1 cellular context compared by ENCODE assay signal in the genomic region with DNA sequence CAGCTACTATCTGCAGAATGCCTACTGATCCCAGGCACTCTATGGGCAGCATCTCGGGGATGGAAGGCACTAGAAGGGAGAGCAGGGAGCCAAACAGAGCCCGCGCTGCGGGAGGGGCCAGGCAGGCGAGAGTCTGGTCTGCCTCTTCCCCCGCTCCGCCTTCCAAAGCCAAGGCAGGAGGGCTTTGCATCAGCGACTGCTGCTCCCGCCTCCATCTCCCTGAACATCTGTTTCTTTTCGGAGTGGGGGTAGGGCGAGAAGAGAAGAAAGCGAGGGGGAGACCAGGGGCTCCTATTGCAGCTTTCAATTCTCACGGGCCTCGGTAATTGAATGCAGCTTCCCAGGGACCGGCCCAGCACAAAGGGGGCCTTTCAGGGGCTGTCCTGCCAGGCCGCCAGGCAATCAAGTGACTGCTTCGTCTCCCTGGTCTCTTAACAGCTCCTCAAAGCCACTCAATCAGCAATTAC.
TF ChIP-seq lines count a peak whose summit lies in the region.

No MANE protein-coding gene starts in this region.

TF ChIP-seq in WTC11, 78 proteins besides CTCF, POLR2A, EP300 and RAD21 (continued from another document):
- TF ChIP-seq, protein P1, sequence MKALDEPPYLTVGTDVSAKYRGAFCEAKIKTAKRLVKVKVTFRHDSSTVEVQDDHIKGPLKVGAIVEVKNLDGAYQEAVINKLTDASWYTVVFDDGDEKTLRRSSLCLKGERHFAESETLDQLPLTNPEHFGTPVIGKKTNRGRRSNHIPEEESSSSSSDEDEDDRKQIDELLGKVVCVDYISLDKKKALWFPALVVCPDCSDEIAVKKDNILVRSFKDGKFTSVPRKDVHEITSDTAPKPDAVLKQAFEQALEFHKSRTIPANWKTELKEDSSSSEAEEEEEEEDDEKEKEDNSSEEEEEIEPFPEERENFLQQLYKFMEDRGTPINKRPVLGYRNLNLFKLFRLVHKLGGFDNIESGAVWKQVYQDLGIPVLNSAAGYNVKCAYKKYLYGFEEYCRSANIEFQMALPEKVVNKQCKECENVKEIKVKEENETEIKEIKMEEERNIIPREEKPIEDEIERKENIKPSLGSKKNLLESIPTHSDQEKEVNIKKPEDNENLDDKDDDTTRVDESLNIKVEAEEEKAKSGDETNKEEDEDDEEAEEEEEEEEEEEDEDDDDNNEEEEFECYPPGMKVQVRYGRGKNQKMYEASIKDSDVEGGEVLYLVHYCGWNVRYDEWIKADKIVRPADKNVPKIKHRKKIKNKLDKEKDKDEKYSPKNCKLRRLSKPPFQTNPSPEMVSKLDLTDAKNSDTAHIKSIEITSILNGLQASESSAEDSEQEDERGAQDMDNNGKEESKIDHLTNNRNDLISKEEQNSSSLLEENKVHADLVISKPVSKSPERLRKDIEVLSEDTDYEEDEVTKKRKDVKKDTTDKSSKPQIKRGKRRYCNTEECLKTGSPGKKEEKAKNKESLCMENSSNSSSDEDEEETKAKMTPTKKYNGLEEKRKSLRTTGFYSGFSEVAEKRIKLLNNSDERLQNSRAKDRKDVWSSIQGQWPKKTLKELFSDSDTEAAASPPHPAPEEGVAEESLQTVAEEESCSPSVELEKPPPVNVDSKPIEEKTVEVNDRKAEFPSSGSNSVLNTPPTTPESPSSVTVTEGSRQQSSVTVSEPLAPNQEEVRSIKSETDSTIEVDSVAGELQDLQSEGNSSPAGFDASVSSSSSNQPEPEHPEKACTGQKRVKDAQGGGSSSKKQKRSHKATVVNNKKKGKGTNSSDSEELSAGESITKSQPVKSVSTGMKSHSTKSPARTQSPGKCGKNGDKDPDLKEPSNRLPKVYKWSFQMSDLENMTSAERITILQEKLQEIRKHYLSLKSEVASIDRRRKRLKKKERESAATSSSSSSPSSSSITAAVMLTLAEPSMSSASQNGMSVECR (CRISPR knock-in tag; IDR thresholded peaks at IDR 0.05; ENCODE audit: borderline replicate concordance), result no peak
- TF ChIP-seq, protein P2, sequence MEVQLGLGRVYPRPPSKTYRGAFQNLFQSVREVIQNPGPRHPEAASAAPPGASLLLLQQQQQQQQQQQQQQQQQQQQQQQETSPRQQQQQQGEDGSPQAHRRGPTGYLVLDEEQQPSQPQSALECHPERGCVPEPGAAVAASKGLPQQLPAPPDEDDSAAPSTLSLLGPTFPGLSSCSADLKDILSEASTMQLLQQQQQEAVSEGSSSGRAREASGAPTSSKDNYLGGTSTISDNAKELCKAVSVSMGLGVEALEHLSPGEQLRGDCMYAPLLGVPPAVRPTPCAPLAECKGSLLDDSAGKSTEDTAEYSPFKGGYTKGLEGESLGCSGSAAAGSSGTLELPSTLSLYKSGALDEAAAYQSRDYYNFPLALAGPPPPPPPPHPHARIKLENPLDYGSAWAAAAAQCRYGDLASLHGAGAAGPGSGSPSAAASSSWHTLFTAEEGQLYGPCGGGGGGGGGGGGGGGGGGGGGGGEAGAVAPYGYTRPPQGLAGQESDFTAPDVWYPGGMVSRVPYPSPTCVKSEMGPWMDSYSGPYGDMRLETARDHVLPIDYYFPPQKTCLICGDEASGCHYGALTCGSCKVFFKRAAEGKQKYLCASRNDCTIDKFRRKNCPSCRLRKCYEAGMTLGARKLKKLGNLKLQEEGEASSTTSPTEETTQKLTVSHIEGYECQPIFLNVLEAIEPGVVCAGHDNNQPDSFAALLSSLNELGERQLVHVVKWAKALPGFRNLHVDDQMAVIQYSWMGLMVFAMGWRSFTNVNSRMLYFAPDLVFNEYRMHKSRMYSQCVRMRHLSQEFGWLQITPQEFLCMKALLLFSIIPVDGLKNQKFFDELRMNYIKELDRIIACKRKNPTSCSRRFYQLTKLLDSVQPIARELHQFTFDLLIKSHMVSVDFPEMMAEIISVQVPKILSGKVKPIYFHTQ (CRISPR knock-in tag; IDR thresholded peaks at IDR 0.05), result no peak
- TF ChIP-seq, protein P3, sequence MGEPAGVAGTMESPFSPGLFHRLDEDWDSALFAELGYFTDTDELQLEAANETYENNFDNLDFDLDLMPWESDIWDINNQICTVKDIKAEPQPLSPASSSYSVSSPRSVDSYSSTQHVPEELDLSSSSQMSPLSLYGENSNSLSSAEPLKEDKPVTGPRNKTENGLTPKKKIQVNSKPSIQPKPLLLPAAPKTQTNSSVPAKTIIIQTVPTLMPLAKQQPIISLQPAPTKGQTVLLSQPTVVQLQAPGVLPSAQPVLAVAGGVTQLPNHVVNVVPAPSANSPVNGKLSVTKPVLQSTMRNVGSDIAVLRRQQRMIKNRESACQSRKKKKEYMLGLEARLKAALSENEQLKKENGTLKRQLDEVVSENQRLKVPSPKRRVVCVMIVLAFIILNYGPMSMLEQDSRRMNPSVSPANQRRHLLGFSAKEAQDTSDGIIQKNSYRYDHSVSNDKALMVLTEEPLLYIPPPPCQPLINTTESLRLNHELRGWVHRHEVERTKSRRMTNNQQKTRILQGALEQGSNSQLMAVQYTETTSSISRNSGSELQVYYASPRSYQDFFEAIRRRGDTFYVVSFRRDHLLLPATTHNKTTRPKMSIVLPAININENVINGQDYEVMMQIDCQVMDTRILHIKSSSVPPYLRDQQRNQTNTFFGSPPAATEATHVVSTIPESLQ (CRISPR knock-in tag; IDR thresholded peaks at IDR 0.05), result no peak
- TF ChIP-seq, protein P4, sequence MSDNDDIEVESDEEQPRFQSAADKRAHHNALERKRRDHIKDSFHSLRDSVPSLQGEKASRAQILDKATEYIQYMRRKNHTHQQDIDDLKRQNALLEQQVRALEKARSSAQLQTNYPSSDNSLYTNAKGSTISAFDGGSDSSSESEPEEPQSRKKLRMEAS (CRISPR knock-in tag; IDR thresholded peaks at IDR 0.05), result no peak
- TF ChIP-seq CREM (CRISPR knock-in tag; IDR thresholded peaks at IDR 0.05) (0 out of 2 replicates have a peak, but pooled peaks have one; percentile 24), TEAD4 (CRISPR knock-in tag; IDR thresholded peaks at IDR 0.05) (no peak), ZNF416 (CRISPR knock-in tag; IDR thresholded peaks at IDR 0.05) (no peak), ZNF317 (CRISPR knock-in tag; IDR thresholded peaks at IDR 0.05; ENCODE audit: borderline replicate concordance, low read depth) (peak; percentile 70)
- TF ChIP-seq, protein P5, sequence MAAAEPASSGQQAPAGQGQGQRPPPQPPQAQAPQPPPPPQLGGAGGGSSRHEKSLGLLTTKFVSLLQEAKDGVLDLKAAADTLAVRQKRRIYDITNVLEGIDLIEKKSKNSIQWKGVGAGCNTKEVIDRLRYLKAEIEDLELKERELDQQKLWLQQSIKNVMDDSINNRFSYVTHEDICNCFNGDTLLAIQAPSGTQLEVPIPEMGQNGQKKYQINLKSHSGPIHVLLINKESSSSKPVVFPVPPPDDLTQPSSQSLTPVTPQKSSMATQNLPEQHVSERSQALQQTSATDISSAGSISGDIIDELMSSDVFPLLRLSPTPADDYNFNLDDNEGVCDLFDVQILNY (CRISPR knock-in tag; IDR thresholded peaks at IDR 0.05), result 0 out of 2 replicates have a peak, but pooled peaks have one; percentile 40
TF ChIP-seq in WTC11: peak in this region for 6.
